9 cellular contexts compared by ENCODE assay signal in genomic region chr11:64319421-64319761, GRCh38. TPM values are rescaled to one million over a fixed set of nuclear protein-coding genes. Genes with fewer than 3 reads are reported as not detected.
A peak's percentile ranks its signal among the peaks of the same experiment; 100 is the strongest.
DNase-seq lines count a peak whose midpoint lies in the region; ATAC-seq and TF ChIP-seq lines count a peak whose summit lies in the region.
"Had no signal": no experiment of that assay in that cellular context is flagged by ENCODE, and none has a peak within 500 bp of the region (broad histone marks: within the 10 kb centered on the region; RNA-seq: fewer than 3 reads in every experiment).

No MANE protein-coding gene starts in this region.

- no peak for TF ChIP-seq POLR2A in tibial nerve (IDR thresholded peaks at IDR 0.05)

- H3K27me3 ChIP-seq in left lung (no peaks in the 10 kb centered on the region), tibial nerve (no peaks in the 10 kb centered on the region)

- H3K4me3 Mint-ChIP-seq in activated naive CD4-positive, alpha-beta T cell treated with anti-CD3 and anti-CD28 coated beads, Interleukin-2, amount 10 ng/mL, durations not matched to agents 7 days and 5 days, result peak overlapping the region; percentile 97
- peak overlapping the region; percentile 87 for H3K4me3 Mint-ChIP-seq in activated naive CD8-positive, alpha-beta T cell treated with anti-CD3 and anti-CD28 coated beads, Interleukin-2, amount 10 ng/mL, durations not matched to agents 7 days and 5 days

- peaks cover 54% of the 10 kb centered on the region for H3K4me1 Mint-ChIP-seq in activated naive CD4-positive, alpha-beta T cell treated with anti-CD3 and anti-CD28 coated beads, Interleukin-2, amount 10 ng/mL, durations not matched to agents 7 days and 5 days
- H3K4me1 Mint-ChIP-seq in activated naive CD8-positive, alpha-beta T cell treated with anti-CD3 and anti-CD28 coated beads, Interleukin-2, amount 10 ng/mL, durations not matched to agents 7 days and 5 days, result peaks cover 21% of the 10 kb centered on the region

- H3K27ac Mint-ChIP-seq in activated naive CD4-positive, alpha-beta T cell treated with anti-CD3 and anti-CD28 coated beads, Interleukin-2, amount 10 ng/mL, durations not matched to agents 7 days and 5 days, result peak overlapping the region; percentile 100
- peak overlapping the region; percentile 97 for H3K27ac Mint-ChIP-seq in activated naive CD8-positive, alpha-beta T cell treated with anti-CD3 and anti-CD28 coated beads, Interleukin-2, amount 10 ng/mL, durations not matched to agents 7 days and 5 days

- ATAC-seq in activated naive CD8-positive, alpha-beta T cell treated with anti-CD3 and anti-CD28 coated beads, Interleukin-2, amount 10 ng/mL, durations not matched to agents 7 days and 5 days (ENCODE audit: low read depth), result no peak
- no peak for ATAC-seq in left lung

- TF ChIP-seq CTCF in left lung (IDR thresholded peaks at IDR 0.05) (no peak), tibial nerve (IDR thresholded peaks at IDR 0.05) (no peak)

- peaks cover 39% of the 10 kb centered on the region for H3K36me3 Mint-ChIP-seq in activated naive CD4-positive, alpha-beta T cell treated with anti-CD3 and anti-CD28 coated beads, Interleukin-2, amount 10 ng/mL, durations not matched to agents 7 days and 5 days
- peaks cover 6% of the 10 kb centered on the region for H3K36me3 Mint-ChIP-seq in activated naive CD8-positive, alpha-beta T cell treated with anti-CD3 and anti-CD28 coated beads, Interleukin-2, amount 10 ng/mL, durations not matched to agents 7 days and 5 days

- no peaks in the 10 kb centered on the region for H3K9me3 Mint-ChIP-seq in activated naive CD4-positive, alpha-beta T cell treated with anti-CD3 and anti-CD28 coated beads, Interleukin-2, amount 10 ng/mL, durations not matched to agents 7 days and 5 days
- no peaks in the 10 kb centered on the region for H3K9me3 Mint-ChIP-seq in activated naive CD8-positive, alpha-beta T cell treated with anti-CD3 and anti-CD28 coated beads, Interleukin-2, amount 10 ng/mL, durations not matched to agents 7 days and 5 days

- H3K27me3 Mint-ChIP-seq in activated naive CD4-positive, alpha-beta T cell treated with anti-CD3 and anti-CD28 coated beads, Interleukin-2, amount 10 ng/mL, durations not matched to agents 7 days and 5 days, result no peaks in the 10 kb centered on the region
- H3K27me3 Mint-ChIP-seq in activated naive CD8-positive, alpha-beta T cell treated with anti-CD3 and anti-CD28 coated beads, Interleukin-2, amount 10 ng/mL, durations not matched to agents 7 days and 5 days, result no peaks in the 10 kb centered on the region

- intact Hi-C loops in left lung (cut with DNase I), result no loop called here

- H3K4me3 ChIP-seq in left lung, result peak overlapping the region in 1 of 2 donors; percentile 71
- H3K4me3 ChIP-seq in tibial nerve, result peak overlapping the region in 1 of 4 donors; percentile 88

- H3K4me1 ChIP-seq in left lung, result peaks cover 5 to 42% of the 10 kb centered on the region in 2 donors
- peaks cover 0 to 34% (median 13%) of the 10 kb centered on the region in 4 donors for H3K4me1 ChIP-seq in tibial nerve

- H3K36me3 ChIP-seq in left lung, result peaks cover 0 to 43% of the 10 kb centered on the region in 2 donors
- peaks cover 0 to 63% (median 19%) of the 10 kb centered on the region in 3 donors for H3K36me3 ChIP-seq in tibial nerve

- CTCF ChIA-PET in activated naive CD4-positive, alpha-beta T cell treated with anti-CD3 and anti-CD28 coated beads, Interleukin-2, amount 10 ng/mL, durations not matched to agents 7 days and 5 days (lab: Charles Lee), result interaction anchor here (0.9 to 2.7 kb wide), 2 partner anchors 12 to 15 kb away, joined by 4 to 17 read pairs; partner anchors contain the start of gene ESRRA

- H3K9me3 ChIP-seq in left lung (no peaks in the 10 kb centered on the region), tibial nerve (no peaks in the 10 kb centered on the region)

- H3K27ac ChIP-seq in left lung, result peak overlapping the region; percentile 98 to 99
- H3K27ac ChIP-seq in tibial nerve, result peak overlapping the region; percentile 96 to 99 (median 98)

- WGBS in tibial nerve, 2 donors, result 79 to 85% methylated on average over 4 of the region's 4 CpGs

- TF ChIP-seq EP300 in tibial nerve (IDR thresholded peaks at IDR 0.05), result no peak

- POLR2A ChIA-PET in activated naive CD8-positive, alpha-beta T cell treated with anti-CD3 and anti-CD28 coated beads, Interleukin-2, amount 10 ng/mL, durations not matched to agents 7 days and 5 days (lab: Charles Lee), result interaction anchor here (1.7 to 3.0 kb wide), 3 partner anchors 12 to 23 kb away, joined by 7 to 35 read pairs (median 14); partner anchors contain the start of gene ESRRA

- DNase-seq in activated naive CD4-positive, alpha-beta T cell treated with anti-CD3 and anti-CD28 coated beads, Interleukin-2, amount 10 ng/mL, durations not matched to agents 7 days and 5 days, result no peak
- no peak for DNase-seq in activated naive CD4-positive, alpha-beta T cell treated with anti-CD3 and anti-CD28 coated beads, Interleukin-2, amount 50 U/mL, for 16 hours
- DNase-seq in activated naive CD8-positive, alpha-beta T cell treated with anti-CD3 and anti-CD28 coated beads, Interleukin-2, amount 10 ng/mL, durations not matched to agents 7 days and 5 days, result no peak
- no peak for DNase-seq in left lung
- DNase-seq in tibial nerve (ENCODE audit: low spot score in 2 of 2), result no peak
- no peak for DNase-seq in NCI-H2171 (lab: John Stamatoyannopoulos, UW)
- DNase-seq in COR-L47 (lab: John Stamatoyannopoulos, UW), result no peak
- no peak for DNase-seq in A172 (ENCODE audit: low spot score)
- DNase-seq: NCI-H2081 had no signal

RNA-seq across cellular contexts. Expression of gene PRDX5, which starts 1.5 kb away (rescaled TPM):
- total RNA-seq in activated naive CD8-positive, alpha-beta T cell treated with anti-CD3 and anti-CD28 coated beads, Interleukin-2, amount 10 ng/mL, durations not matched to agents 7 days and 5 days, result 10 to 100 TPM; 85.1 to 91.2 TPM
- 100 to 1,000 TPM; 165 to 208 TPM for total RNA-seq in left lung
- 100 to 1,000 TPM; 142 to 246 (median 204) TPM for total RNA-seq in tibial nerve
- 300 and 344 TPM in 2 replicates for total RNA-seq in A172 (2014; rRNA removed; shearing (Covaris generic))

RNA-seq across cellular contexts. Expression of gene TRMT112, which starts 2.0 kb away (rescaled TPM):
- total RNA-seq in activated naive CD8-positive, alpha-beta T cell treated with anti-CD3 and anti-CD28 coated beads, Interleukin-2, amount 10 ng/mL, durations not matched to agents 7 days and 5 days, result 100 to 1,000 TPM; 140 to 151 TPM
- total RNA-seq in left lung, result 100 to 1,000 TPM; 178 to 196 TPM
- 100 to 1,000 TPM; 290 to 381 (median 327) TPM for total RNA-seq in tibial nerve
- total RNA-seq in A172 (2014; rRNA removed; shearing (Covaris generic)), result 454 and 683 TPM in 2 replicates

RNA-seq across cellular contexts. Expression of gene ESRRA, which starts 14.1 kb away (rescaled TPM):
- total RNA-seq in activated naive CD8-positive, alpha-beta T cell treated with anti-CD3 and anti-CD28 coated beads, Interleukin-2, amount 10 ng/mL, durations not matched to agents 7 days and 5 days, result 10 to 100 TPM; 33.9 to 35.1 TPM
- 10 to 100 TPM; 42.8 to 60.1 TPM for total RNA-seq in left lung
- 10 to 100 TPM; 26.0 to 39.3 (median 28.7) TPM for total RNA-seq in tibial nerve
- 30.4 and 46.6 TPM in 2 replicates for total RNA-seq in A172 (2014; rRNA removed; shearing (Covaris generic))

RNA-seq across cellular contexts. Expression of gene CATSPERZ, which starts 19.2 kb away (rescaled TPM):
- total RNA-seq in activated naive CD8-positive, alpha-beta T cell treated with anti-CD3 and anti-CD28 coated beads, Interleukin-2, amount 10 ng/mL, durations not matched to agents 7 days and 5 days, result not detected
- total RNA-seq in left lung (not detected), tibial nerve (not detected)
- total RNA-seq in A172 (2014; rRNA removed; shearing (Covaris generic)), result not detected in 2 replicates

RNA-seq across cellular contexts. Expression of gene CCDC88B, which starts 20.6 kb away (rescaled TPM):
- 100 to 1,000 TPM; 132 to 142 TPM for total RNA-seq in activated naive CD8-positive, alpha-beta T cell treated with anti-CD3 and anti-CD28 coated beads, Interleukin-2, amount 10 ng/mL, durations not matched to agents 7 days and 5 days
- 10 to 100 TPM; 12.1 to 35.7 TPM for total RNA-seq in left lung
- 10 to 100 TPM in 3 of 4 donors, 1 to 10 TPM in 1; 6.9 to 48.0 (median 14.4) TPM for total RNA-seq in tibial nerve
- 6.6 and 6.9 TPM in 2 replicates for total RNA-seq in A172 (2014; rRNA removed; shearing (Covaris generic))
